Comparison of ENCODE assay signal across 1 cellular context in genomic region chr17:42275527-42276358, GRCh38.
TF ChIP-seq lines count a peak whose summit lies in the region.

No MANE protein-coding gene starts in this region.

TF ChIP-seq in K562, 482 proteins besides CTCF, POLR2A, EP300 and RAD21 (continued from another document and continues in another):
- TF ChIP-seq, protein P1, sequence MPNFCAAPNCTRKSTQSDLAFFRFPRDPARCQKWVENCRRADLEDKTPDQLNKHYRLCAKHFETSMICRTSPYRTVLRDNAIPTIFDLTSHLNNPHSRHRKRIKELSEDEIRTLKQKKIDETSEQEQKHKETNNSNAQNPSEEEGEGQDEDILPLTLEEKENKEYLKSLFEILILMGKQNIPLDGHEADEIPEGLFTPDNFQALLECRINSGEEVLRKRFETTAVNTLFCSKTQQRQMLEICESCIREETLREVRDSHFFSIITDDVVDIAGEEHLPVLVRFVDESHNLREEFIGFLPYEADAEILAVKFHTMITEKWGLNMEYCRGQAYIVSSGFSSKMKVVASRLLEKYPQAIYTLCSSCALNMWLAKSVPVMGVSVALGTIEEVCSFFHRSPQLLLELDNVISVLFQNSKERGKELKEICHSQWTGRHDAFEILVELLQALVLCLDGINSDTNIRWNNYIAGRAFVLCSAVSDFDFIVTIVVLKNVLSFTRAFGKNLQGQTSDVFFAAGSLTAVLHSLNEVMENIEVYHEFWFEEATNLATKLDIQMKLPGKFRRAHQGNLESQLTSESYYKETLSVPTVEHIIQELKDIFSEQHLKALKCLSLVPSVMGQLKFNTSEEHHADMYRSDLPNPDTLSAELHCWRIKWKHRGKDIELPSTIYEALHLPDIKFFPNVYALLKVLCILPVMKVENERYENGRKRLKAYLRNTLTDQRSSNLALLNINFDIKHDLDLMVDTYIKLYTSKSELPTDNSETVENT (CRISPR knock-in tag; IDR thresholded peaks at IDR 0.05): no peak
- TF ChIP-seq, protein P2, sequence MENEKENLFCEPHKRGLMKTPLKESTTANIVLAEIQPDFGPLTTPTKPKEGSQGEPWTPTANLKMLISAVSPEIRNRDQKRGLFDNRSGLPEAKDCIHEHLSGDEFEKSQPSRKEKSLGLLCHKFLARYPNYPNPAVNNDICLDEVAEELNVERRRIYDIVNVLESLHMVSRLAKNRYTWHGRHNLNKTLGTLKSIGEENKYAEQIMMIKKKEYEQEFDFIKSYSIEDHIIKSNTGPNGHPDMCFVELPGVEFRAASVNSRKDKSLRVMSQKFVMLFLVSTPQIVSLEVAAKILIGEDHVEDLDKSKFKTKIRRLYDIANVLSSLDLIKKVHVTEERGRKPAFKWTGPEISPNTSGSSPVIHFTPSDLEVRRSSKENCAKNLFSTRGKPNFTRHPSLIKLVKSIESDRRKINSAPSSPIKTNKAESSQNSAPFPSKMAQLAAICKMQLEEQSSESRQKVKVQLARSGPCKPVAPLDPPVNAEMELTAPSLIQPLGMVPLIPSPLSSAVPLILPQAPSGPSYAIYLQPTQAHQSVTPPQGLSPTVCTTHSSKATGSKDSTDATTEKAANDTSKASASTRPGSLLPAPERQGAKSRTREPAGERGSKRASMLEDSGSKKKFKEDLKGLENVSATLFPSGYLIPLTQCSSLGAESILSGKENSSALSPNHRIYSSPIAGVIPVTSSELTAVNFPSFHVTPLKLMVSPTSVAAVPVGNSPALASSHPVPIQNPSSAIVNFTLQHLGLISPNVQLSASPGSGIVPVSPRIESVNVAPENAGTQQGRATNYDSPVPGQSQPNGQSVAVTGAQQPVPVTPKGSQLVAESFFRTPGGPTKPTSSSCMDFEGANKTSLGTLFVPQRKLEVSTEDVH (IDR thresholded peaks at IDR 0.05; ENCODE audit: low read depth, partially characterized antibody): no peak
- no peak for TF ChIP-seq ZNF695 (CRISPR knock-in tag; IDR thresholded peaks at IDR 0.05)
- TF ChIP-seq ARID2 (IDR thresholded peaks at IDR 0.05): no peak
- TF ChIP-seq NELFE (IDR thresholded peaks at IDR 0.05; ENCODE audit: insufficient read depth, insufficient read length): no peak
- TF ChIP-seq RBM14 (IDR thresholded peaks at IDR 0.05; ENCODE audit: borderline replicate concordance, insufficient read depth, low read depth, low read length): no peak
- no peak for TF ChIP-seq ZNF274 (IDR thresholded peaks at IDR 0.05; ENCODE audit: borderline replicate concordance, low read depth, low read length)
- no peak for TF ChIP-seq ETV1 (tag; conservative IDR thresholded peaks at IDR 0.05; ENCODE audit: low read depth)
- no peak for TF ChIP-seq CBX1 (IDR thresholded peaks at IDR 0.05; ENCODE audit: low read depth)
- TF ChIP-seq NR4A1 (CRISPR knock-in tag; IDR thresholded peaks at IDR 0.05): no peak
- TF ChIP-seq NR4A1 (tag; IDR thresholded peaks at IDR 0.05): no peak
- TF ChIP-seq CTBP1 (IDR thresholded peaks at IDR 0.05; ENCODE audit: borderline replicate concordance): no peak
- TF ChIP-seq SP1 (CRISPR knock-in tag; IDR thresholded peaks at IDR 0.05): no peak
- TF ChIP-seq HBP1 (CRISPR knock-in tag; IDR thresholded peaks at IDR 0.05): no peak
- TF ChIP-seq, protein P3, sequence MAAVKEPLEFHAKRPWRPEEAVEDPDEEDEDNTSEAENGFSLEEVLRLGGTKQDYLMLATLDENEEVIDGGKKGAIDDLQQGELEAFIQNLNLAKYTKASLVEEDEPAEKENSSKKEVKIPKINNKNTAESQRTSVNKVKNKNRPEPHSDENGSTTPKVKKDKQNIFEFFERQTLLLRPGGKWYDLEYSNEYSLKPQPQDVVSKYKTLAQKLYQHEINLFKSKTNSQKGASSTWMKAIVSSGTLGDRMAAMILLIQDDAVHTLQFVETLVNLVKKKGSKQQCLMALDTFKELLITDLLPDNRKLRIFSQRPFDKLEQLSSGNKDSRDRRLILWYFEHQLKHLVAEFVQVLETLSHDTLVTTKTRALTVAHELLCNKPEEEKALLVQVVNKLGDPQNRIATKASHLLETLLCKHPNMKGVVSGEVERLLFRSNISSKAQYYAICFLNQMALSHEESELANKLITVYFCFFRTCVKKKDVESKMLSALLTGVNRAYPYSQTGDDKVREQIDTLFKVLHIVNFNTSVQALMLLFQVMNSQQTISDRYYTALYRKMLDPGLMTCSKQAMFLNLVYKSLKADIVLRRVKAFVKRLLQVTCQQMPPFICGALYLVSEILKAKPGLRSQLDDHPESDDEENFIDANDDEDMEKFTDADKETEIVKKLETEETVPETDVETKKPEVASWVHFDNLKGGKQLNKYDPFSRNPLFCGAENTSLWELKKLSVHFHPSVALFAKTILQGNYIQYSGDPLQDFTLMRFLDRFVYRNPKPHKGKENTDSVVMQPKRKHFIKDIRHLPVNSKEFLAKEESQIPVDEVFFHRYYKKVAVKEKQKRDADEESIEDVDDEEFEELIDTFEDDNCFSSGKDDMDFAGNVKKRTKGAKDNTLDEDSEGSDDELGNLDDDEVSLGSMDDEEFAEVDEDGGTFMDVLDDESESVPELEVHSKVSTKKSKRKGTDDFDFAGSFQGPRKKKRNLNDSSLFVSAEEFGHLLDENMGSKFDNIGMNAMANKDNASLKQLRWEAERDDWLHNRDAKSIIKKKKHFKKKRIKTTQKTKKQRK (IDR thresholded peaks at IDR 0.05; ENCODE audit: borderline replicate concordance, low read depth, low read length): no peak
- TF ChIP-seq SPI1 (IDR thresholded peaks at IDR 0.05; ENCODE audit: borderline replicate concordance, low read depth, low read length): no peak
- no peak for TF ChIP-seq ATF1 (CRISPR knock-in tag; IDR thresholded peaks at IDR 0.05)
- TF ChIP-seq ATF1 (tag; IDR thresholded peaks at IDR 0.05): 0 out of 2 replicates have a peak, but pooled peaks have one; percentile 13
- TF ChIP-seq MEF2A (IDR thresholded peaks at IDR 0.05; ENCODE audit: control insufficient read depth, low read depth, low read length): no peak
- no peak for TF ChIP-seq CCAR2 (IDR thresholded peaks at IDR 0.05; ENCODE audit: low read depth, low read length)
- peak; percentile 19; the same call in 1 of the 2 replicates for TF ChIP-seq MTA3 (IDR thresholded peaks at IDR 0.05; ENCODE audit: borderline replicate concordance)
- TF ChIP-seq PRMT5 (CRISPR knock-in tag; IDR thresholded peaks at IDR 0.05): no peak
- TF ChIP-seq TEAD2 (tag; IDR thresholded peaks at IDR 0.05): no peak
- TF ChIP-seq MTA1 (IDR thresholded peaks at IDR 0.05; ENCODE audit: borderline replicate concordance): no peak
- no peak for TF ChIP-seq BCL6 (CRISPR knock-in tag; IDR thresholded peaks at IDR 0.05)
- no peak for TF ChIP-seq ZNF318 (IDR thresholded peaks at IDR 0.05; ENCODE audit: borderline replicate concordance in 1 of 2, low read depth in 1 of 2)
- no peak for TF ChIP-seq NCOA6 (IDR thresholded peaks at IDR 0.05)
- TF ChIP-seq IRF9 (tag; IDR thresholded peaks at IDR 0.05): no peak
- no peak for TF ChIP-seq NFXL1 (CRISPR knock-in tag; IDR thresholded peaks at IDR 0.05)
- TF ChIP-seq ELF4 (CRISPR knock-in tag; IDR thresholded peaks at IDR 0.05): no peak
- no peak for TF ChIP-seq ZNF311 (CRISPR knock-in tag; IDR thresholded peaks at IDR 0.05)
- TF ChIP-seq LEF1 (IDR thresholded peaks at IDR 0.05): no peak
- TF ChIP-seq KLF16 (IDR thresholded peaks at IDR 0.05): no peak
- TF ChIP-seq, protein P4, sequence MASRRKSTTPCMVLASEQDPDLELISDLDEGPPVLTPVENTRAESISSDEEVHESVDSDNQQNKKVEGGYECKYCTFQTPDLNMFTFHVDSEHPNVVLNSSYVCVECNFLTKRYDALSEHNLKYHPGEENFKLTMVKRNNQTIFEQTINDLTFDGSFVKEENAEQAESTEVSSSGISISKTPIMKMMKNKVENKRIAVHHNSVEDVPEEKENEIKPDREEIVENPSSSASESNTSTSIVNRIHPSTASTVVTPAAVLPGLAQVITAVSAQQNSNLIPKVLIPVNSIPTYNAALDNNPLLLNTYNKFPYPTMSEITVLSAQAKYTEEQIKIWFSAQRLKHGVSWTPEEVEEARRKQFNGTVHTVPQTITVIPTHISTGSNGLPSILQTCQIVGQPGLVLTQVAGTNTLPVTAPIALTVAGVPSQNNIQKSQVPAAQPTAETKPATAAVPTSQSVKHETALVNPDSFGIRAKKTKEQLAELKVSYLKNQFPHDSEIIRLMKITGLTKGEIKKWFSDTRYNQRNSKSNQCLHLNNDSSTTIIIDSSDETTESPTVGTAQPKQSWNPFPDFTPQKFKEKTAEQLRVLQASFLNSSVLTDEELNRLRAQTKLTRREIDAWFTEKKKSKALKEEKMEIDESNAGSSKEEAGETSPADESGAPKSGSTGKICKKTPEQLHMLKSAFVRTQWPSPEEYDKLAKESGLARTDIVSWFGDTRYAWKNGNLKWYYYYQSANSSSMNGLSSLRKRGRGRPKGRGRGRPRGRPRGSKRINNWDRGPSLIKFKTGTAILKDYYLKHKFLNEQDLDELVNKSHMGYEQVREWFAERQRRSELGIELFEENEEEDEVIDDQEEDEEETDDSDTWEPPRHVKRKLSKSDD (conservative IDR thresholded peaks at IDR 0.05; ENCODE audit: low read length): no peak
- TF ChIP-seq HNRNPL (IDR thresholded peaks at IDR 0.05; ENCODE audit: low read depth, low read length): peak; percentile 2; the same call in 1 of the 2 replicates
- no peak for TF ChIP-seq ELF1 (tag; IDR thresholded peaks at IDR 0.05)
